ENCODE assay signal across 9 cellular contexts in genomic region chr5:180820788-180821321, GRCh38. TPM values are rescaled to one million over a fixed set of nuclear protein-coding genes. Genes with fewer than 3 reads are reported as not detected.
DNase-seq lines count a peak whose midpoint lies in the region; ATAC-seq and TF ChIP-seq lines count a peak whose summit lies in the region.
"Had no signal": no experiment of that assay in that cellular context is flagged by ENCODE, and none has a peak within 500 bp of the region (broad histone marks: within the 10 kb centered on the region; RNA-seq: fewer than 3 reads in every experiment).

No MANE protein-coding gene starts in this region.

- H3K9me3 Mint-ChIP-seq in natural killer cell, result no peaks in the 10 kb centered on the region
- no peaks in the 10 kb centered on the region for H3K9me3 Mint-ChIP-seq in natural killer cell treated with Interleukin-12 subunit alpha and Interleukin-12 subunit beta and Interleukin-15 and Interleukin-18, amount 100 ng/mL, for 72 hours
- no peaks in the 10 kb centered on the region for H3K9me3 Mint-ChIP-seq in activated T-cell treated with anti-CD3 and anti-CD28 coated beads, Interleukin-2, amount 50 U/mL, for 4 hours
- H3K9me3 Mint-ChIP-seq: neural crest cell had no signal

- no peak overlapping the region for H3K27ac Mint-ChIP-seq in natural killer cell
- H3K27ac Mint-ChIP-seq in natural killer cell treated with Interleukin-12 subunit alpha and Interleukin-12 subunit beta and Interleukin-15 and Interleukin-18, amount 100 ng/mL, for 72 hours, result no peak overlapping the region

- H3K27me3 Mint-ChIP-seq in natural killer cell (ENCODE audit: low read depth in 2 of 2), result peaks cover 6 to 15% of the 10 kb centered on the region in 2 donors
- H3K27me3 Mint-ChIP-seq in natural killer cell treated with Interleukin-12 subunit alpha and Interleukin-12 subunit beta and Interleukin-15 and Interleukin-18, amount 100 ng/mL, for 72 hours, result peaks cover 9 to 24% of the 10 kb centered on the region in 2 donors
- no peaks in the 10 kb centered on the region for H3K27me3 Mint-ChIP-seq in activated T-cell treated with anti-CD3 and anti-CD28 coated beads, Interleukin-2, amount 50 U/mL, for 4 hours (ENCODE audit: low read depth)

- peaks cover 0 to 4% of the 10 kb centered on the region in 2 donors for H3K4me1 Mint-ChIP-seq in natural killer cell
- H3K4me1 Mint-ChIP-seq in natural killer cell treated with Interleukin-12 subunit alpha and Interleukin-12 subunit beta and Interleukin-15 and Interleukin-18, amount 100 ng/mL, for 72 hours (ENCODE audit: low read depth in 2 of 2), result peaks cover 3 to 5% of the 10 kb centered on the region in 2 donors
- peaks cover 41% of the 10 kb centered on the region for H3K4me1 Mint-ChIP-seq in activated T-cell treated with anti-CD3 and anti-CD28 coated beads, Interleukin-2, amount 50 U/mL, for 4 hours (ENCODE audit: low read depth)

- H3K4me3 Mint-ChIP-seq in natural killer cell, result no peak overlapping the region
- no peak overlapping the region for H3K4me3 Mint-ChIP-seq in natural killer cell treated with Interleukin-12 subunit alpha and Interleukin-12 subunit beta and Interleukin-15 and Interleukin-18, amount 100 ng/mL, for 72 hours
- no peak overlapping the region for H3K4me3 Mint-ChIP-seq in activated T-cell treated with anti-CD3 and anti-CD28 coated beads, Interleukin-2, amount 50 U/mL, for 4 hours
- H3K4me3 Mint-ChIP-seq: neural crest cell had no signal

- intact Hi-C loops in natural killer cell (cut with micrococcal nuclease), result no loop called here
- intact Hi-C loops in left cardiac atrium (cut with DNase I), result no loop called here

- H3K36me3 Mint-ChIP-seq in natural killer cell, result no peaks in the 10 kb centered on the region
- no peaks in the 10 kb centered on the region for H3K36me3 Mint-ChIP-seq in natural killer cell treated with Interleukin-12 subunit alpha and Interleukin-12 subunit beta and Interleukin-15 and Interleukin-18, amount 100 ng/mL, for 72 hours
- H3K36me3 Mint-ChIP-seq in activated T-cell treated with anti-CD3 and anti-CD28 coated beads, Interleukin-2, amount 50 U/mL, for 4 hours (ENCODE audit: insufficient read depth), result no peaks in the 10 kb centered on the region

- ATAC-seq in natural killer cell (peak in 2 of 3 donors; percentile 15 to 37), HG03565 (IDR thresholded peaks at IDR 0.05; ENCODE audit: unreplicated experiment) (peak; percentile 56), left cardiac atrium (peak; percentile 40 to 74)
- no peak for ATAC-seq in natural killer cell treated with Interleukin-12 subunit alpha and Interleukin-12 subunit beta and Interleukin-15 and Interleukin-18, amount 100 ng/mL, for 72 hours
- no peak for ATAC-seq in activated T-cell treated with anti-CD3 and anti-CD28 coated beads, Interleukin-2, amount 50 U/mL, for 4 hours

- TF ChIP-seq CTCF in natural killer cell (IDR thresholded peaks at IDR 0.05), result no peak

- DNase-seq in natural killer cell (no peak), left cardiac atrium (no peak), H4 (ENCODE audit: low spot score) (no peak), cerebellum (ENCODE audit: low spot score) (no peak)
- DNase-seq in natural killer cell treated with Interleukin-12 subunit alpha and Interleukin-12 subunit beta and Interleukin-15 and Interleukin-18, amount 100 ng/mL, for 72 hours (ENCODE audit: low spot score), result no peak
- DNase-seq in activated T-cell treated with anti-CD3 and anti-CD28 coated beads, Interleukin-2, amount 50 U/mL, for 4 hours, result no peak
- DNase-seq in activated T-cell treated with anti-CD3 and anti-CD28 coated beads, Interleukin-2, amount 50 U/mL, for 1 hour, result no peak

RNA-seq across cellular contexts. Expression of gene MGAT1, which starts 18.2 kb away (rescaled TPM):
- total RNA-seq in natural killer cell (100 to 1,000 TPM; 105 to 149 (median 130) TPM), left cardiac atrium (100 to 1,000 TPM in 1 of 2 donors, 10 to 100 TPM in 1; 95.8 to 133 TPM), cerebellum (24.1 TPM)
- 100 to 1,000 TPM; 141 to 157 TPM for total RNA-seq in natural killer cell treated with Interleukin-12 subunit alpha and Interleukin-12 subunit beta and Interleukin-15 and Interleukin-18, amount 100 ng/mL, for 72 hours
- total RNA-seq in activated T-cell treated with anti-CD3 and anti-CD28 coated beads, Interleukin-2, amount 50 U/mL, for 4 hours, result 10 to 100 TPM; 76.8 to 89.3 (median 85.0) TPM
- total RNA-seq in H4 (2014; rRNA removed; shearing (Covaris generic)), result 59.1 and 81.0 TPM in 2 replicates

RNA-seq across cellular contexts. Expression of gene ZFP62, which starts 40.2 kb away (rescaled TPM):
- total RNA-seq in natural killer cell (10 to 100 TPM; 16.6 to 21.0 (median 20.3) TPM), left cardiac atrium (10 to 100 TPM; 14.4 to 16.8 TPM), cerebellum (42.8 TPM)
- total RNA-seq in natural killer cell treated with Interleukin-12 subunit alpha and Interleukin-12 subunit beta and Interleukin-15 and Interleukin-18, amount 100 ng/mL, for 72 hours, result 10 to 100 TPM; 17.5 to 21.7 TPM
- 10 to 100 TPM; 20.6 to 23.0 (median 22.4) TPM for total RNA-seq in activated T-cell treated with anti-CD3 and anti-CD28 coated beads, Interleukin-2, amount 50 U/mL, for 4 hours
- 22.6 and 27.7 TPM in 2 replicates for total RNA-seq in H4 (2014; rRNA removed; shearing (Covaris generic))

Comparison
In these comparisons a context has a peak if more than half of its experiments do, and no peak if none do; other contexts are left out.
1. ATAC-seq: peak in natural killer cell (2 of 3), HG03565 (single experiment) and left cardiac atrium (2 of 2); none in natural killer cell treated with Interleukin-12 subunit alpha and Interleukin-12 subunit beta and Interleukin-15 and Interleukin-18, amount 100 ng/mL, for 72 hours (0 of 2) and activated T-cell treated with anti-CD3 and anti-CD28 coated beads, Interleukin-2, amount 50 U/mL, for 4 hours (0 of 2).